Comparison of ENCODE assay signal across 10 cellular contexts in genomic region chr12:6322969-6323339, GRCh38. TPM values are rescaled to one million over a fixed set of nuclear protein-coding genes. Genes with fewer than 3 reads are reported as not detected.
A peak's percentile ranks its signal among the peaks of the same experiment; 100 is the strongest.
DNase-seq lines count a peak whose midpoint lies in the region; ATAC-seq and TF ChIP-seq lines count a peak whose summit lies in the region.
"Had no signal": no experiment of that assay in that cellular context is flagged by ENCODE, and none has a peak within 500 bp of the region (broad histone marks: within the 10 kb centered on the region; RNA-seq: fewer than 3 reads in every experiment).

No MANE protein-coding gene starts in this region.

- CTCF ChIA-PET in activated CD8-positive, alpha-beta T cell treated with anti-CD3 and anti-CD28 coated beads for 36 hours (lab: Charles Lee), result interaction anchor here (0.7 to 1.9 kb wide), 21 partner anchors 8 to 216 kb away, joined by 3 to 45 read pairs (median 3); no protein-coding TSS in a partner anchor

- peaks cover 27 to 93% (median 44%) of the 10 kb centered on the region in 11 experiments for H4K20me1 ChIP-seq in BLaER1 treated with 17β-estradiol and CSF1 and Interleukin-3, amounts not matched to agents 10 nM and 100 nM
- no peaks in the 10 kb centered on the region for H4K20me1 ChIP-seq in GM23338 (replicated peaks; ENCODE audit: insufficient read depth)

- peak overlapping the region; percentile 72 to 100 (median 90) for H3K4me2 ChIP-seq in BLaER1 treated with 17β-estradiol and CSF1 and Interleukin-3, amounts not matched to agents 10 nM and 100 nM
- peak overlapping the region; percentile 68 for H3K4me2 ChIP-seq in GM23338

- no peak overlapping the region for H2AFZ ChIP-seq in GM23338

- no peak for TF ChIP-seq CTCF in GM23338 (conservative IDR thresholded peaks at IDR 0.05; ENCODE audit: low read depth in 2 of 2)
- no peak for TF ChIP-seq CTCF in activated CD8-positive, alpha-beta T cell treated with anti-CD3 and anti-CD28 coated beads for 36 hours (IDR thresholded peaks at IDR 0.05)

- peaks cover 38% of the 10 kb centered on the region for H3K27me3 Mint-ChIP-seq in GM23338 (ENCODE audit: insufficient read depth, low read depth, poor library complexity)
- no peaks in the 10 kb centered on the region for H3K27me3 Mint-ChIP-seq in activated CD8-positive, alpha-beta T cell treated with anti-CD3 and anti-CD28 coated beads for 36 hours

- peak overlapping the region in 10 of 11 experiments; percentile 1 to 74 (median 66); a peak in 15 of 22 replicates for H3K9ac ChIP-seq in BLaER1 treated with 17β-estradiol and CSF1 and Interleukin-3, amounts not matched to agents 10 nM and 100 nM

- no peaks in the 10 kb centered on the region for H3K9me3 ChIP-seq in BLaER1 treated with 17β-estradiol and CSF1 and Interleukin-3, amounts not matched to agents 10 nM and 100 nM (replicated peaks in 1 of 11)
- H3K9me3 ChIP-seq in muscle layer of duodenum (ENCODE audit: control insufficient read depth in 1 of 2, low read length in 2 of 2), result no peaks in the 10 kb centered on the region

- peak overlapping the region; percentile 94 for H3K27ac Mint-ChIP-seq in GM23338
- peak overlapping the region; percentile 89 for H3K27ac Mint-ChIP-seq in activated CD8-positive, alpha-beta T cell treated with anti-CD3 and anti-CD28 coated beads for 36 hours

- intact Hi-C loops in activated CD8-positive, alpha-beta T cell treated with anti-CD3 and anti-CD28 coated beads for 36 hours (cut with micrococcal nuclease), result no loop called here

- H3K27ac ChIP-seq in BLaER1 treated with 17β-estradiol and CSF1 and Interleukin-3, amounts not matched to agents 10 nM and 100 nM, result peak overlapping the region in 10 of 11 experiments; percentile 58 to 81 (median 72); a peak in 19 of 22 replicates
- H3K27ac ChIP-seq in GM23338 (ENCODE audit: low read depth) (peak overlapping the region; percentile 88), muscle layer of duodenum (ENCODE audit: low read length) (peak overlapping the region; percentile 71)

- H3K36me3 Mint-ChIP-seq in GM23338 (ENCODE audit: low read depth), result peaks cover 37% of the 10 kb centered on the region
- H3K36me3 Mint-ChIP-seq in activated CD8-positive, alpha-beta T cell treated with anti-CD3 and anti-CD28 coated beads for 36 hours (ENCODE audit: low read depth), result no peaks in the 10 kb centered on the region
- H3K36me3 Mint-ChIP-seq: IgD-negative memory B cell, naive B cell had no signal

- no peak overlapping the region for H3K4me3 ChIP-seq in BLaER1 treated with 17β-estradiol and CSF1 and Interleukin-3, amounts not matched to agents 10 nM and 100 nM
- peak overlapping the region; percentile 22; the same call in 1 of the 2 replicates for H3K4me3 ChIP-seq in GM23338
- peak overlapping the region in 1 of 2 donors; percentile 17 for H3K4me3 ChIP-seq in muscle layer of duodenum (ENCODE audit: low read depth in 1 of 2, low read length in 2 of 2)

- H3F3A ChIP-seq in GM23338 (replicated peaks; ENCODE audit: low read depth), result peaks cover 33% of the 10 kb centered on the region

- peak overlapping the region; percentile 49 for H3K4me3 Mint-ChIP-seq in GM23338
- H3K4me3 Mint-ChIP-seq in activated CD8-positive, alpha-beta T cell treated with anti-CD3 and anti-CD28 coated beads for 36 hours, result peak overlapping the region; percentile 51

- H3K36me3 ChIP-seq in BLaER1 treated with 17β-estradiol and CSF1 and Interleukin-3, amounts not matched to agents 10 nM and 100 nM, result peaks cover 6 to 41% (median 31%) of the 10 kb centered on the region in 11 experiments
- H3K36me3 ChIP-seq in GM23338 (ENCODE audit: insufficient read depth) (peaks cover 12% of the 10 kb centered on the region; the same call in 1 of the 2 replicates), muscle layer of duodenum (ENCODE audit: control insufficient read depth in 1 of 2, insufficient read depth in 2 of 2, low read length in 2 of 2) (peaks cover under 1 to 2% of the 10 kb centered on the region in 2 donors)

- H3K9me2 ChIP-seq in GM23338 (ENCODE audit: insufficient read depth), result no peaks in the 10 kb centered on the region

- POLR2A ChIA-PET in activated CD8-positive, alpha-beta T cell treated with anti-CD3 and anti-CD28 coated beads for 36 hours (lab: Charles Lee), result interaction anchor here (0.9 to 1.5 kb wide), 6 partner anchors 10 to 147 kb away, joined by 3 to 7 read pairs (median 4); partner anchors contain the start of gene VAMP1

- no peaks in the 10 kb centered on the region; the same call in 2 of the 3 replicates for H3K9me3 Mint-ChIP-seq in GM23338
- no peaks in the 10 kb centered on the region for H3K9me3 Mint-ChIP-seq in activated CD8-positive, alpha-beta T cell treated with anti-CD3 and anti-CD28 coated beads for 36 hours

- no peaks in the 10 kb centered on the region for H3K27me3 ChIP-seq in BLaER1 treated with 17β-estradiol and CSF1 and Interleukin-3, amounts not matched to agents 10 nM and 100 nM
- H3K27me3 ChIP-seq in GM23338 (ENCODE audit: insufficient read depth) (no peaks in the 10 kb centered on the region), muscle layer of duodenum (ENCODE audit: low read depth, low read length) (no peaks in the 10 kb centered on the region)

- peak; percentile 16 for ATAC-seq in GM23338
- no peak for ATAC-seq in activated CD8-positive, alpha-beta T cell treated with anti-CD3 and anti-CD28 coated beads for 36 hours

- no peaks in the 10 kb centered on the region; the same call in 1 of the 2 replicates for H3K79me2 ChIP-seq in GM23338 (replicated peaks; ENCODE audit: insufficient read depth)

- H3K4me1 Mint-ChIP-seq in GM23338, result peaks cover 63% of the 10 kb centered on the region
- peaks cover 54% of the 10 kb centered on the region for H3K4me1 Mint-ChIP-seq in activated CD8-positive, alpha-beta T cell treated with anti-CD3 and anti-CD28 coated beads for 36 hours (ENCODE audit: low read depth)

- DNase-seq in GM23338 (ENCODE audit: low spot score), result no peak
- DNase-seq in activated CD8-positive, alpha-beta T cell treated with anti-CD3 and anti-CD28 coated beads for 36 hours, result no peak
- no peak for DNase-seq in DMS114 treated with DMSO at 0.1 percent for 48 hours (lab: John Stamatoyannopoulos, UW; ENCODE audit: unreplicated experiment)
- DNase-seq in NCI-H2029 (lab: John Stamatoyannopoulos, UW), result no peak
- no peak for DNase-seq in GM03348 (ENCODE audit: low spot score)
- no peak for DNase-seq in 8988T
- DNase-seq: naive B cell had no signal

- H3K4me1 ChIP-seq in BLaER1 treated with 17β-estradiol and CSF1 and Interleukin-3, amounts not matched to agents 10 nM and 100 nM, result peaks cover 69 to 96% (median 80%) of the 10 kb centered on the region in 10 experiments
- peaks cover 39% of the 10 kb centered on the region for H3K4me1 ChIP-seq in GM23338 (ENCODE audit: insufficient read depth)
- peaks cover 12 to 15% of the 10 kb centered on the region in 2 donors for H3K4me1 ChIP-seq in muscle layer of duodenum (ENCODE audit: control insufficient read depth in 1 of 2, insufficient read depth in 2 of 2, low read length in 2 of 2)

TF ChIP-seq in GM23338, 12 proteins besides CTCF, POLR2A, EP300 and RAD21:
- no peak for TF ChIP-seq JUNB (IDR thresholded peaks at IDR 0.05; ENCODE audit: unreplicated experiment)

RNA-seq across cellular contexts. Expression of gene PLEKHG6, which starts 12.5 kb away (rescaled TPM):
- total RNA-seq in GM23338 (2014; rRNA removed; shearing (Covaris generic)), result 21.3 and 174 TPM in 2 replicates
- polyA plus RNA-seq in GM23338 (2016; fragmentation: Nextera tagmentation; extraction: Ambion mirVana), result 15.7 and 18.0 TPM in 2 replicates
- not detected for total RNA-seq in activated CD8-positive, alpha-beta T cell treated with anti-CD3 and anti-CD28 coated beads for 36 hours
- polyA plus RNA-seq: IgD-negative memory B cell had no signal

RNA-seq across cellular contexts. Expression of gene TNFRSF1A, which starts 18.9 kb away (rescaled TPM):
- total RNA-seq in GM23338 (2014; rRNA removed; shearing (Covaris generic)), result 36.7 and 43.4 TPM in 2 replicates
- 24.3 and 28.5 TPM in 2 replicates for polyA plus RNA-seq in GM23338 (2016; fragmentation: Nextera tagmentation; extraction: Ambion mirVana)
- total RNA-seq in activated CD8-positive, alpha-beta T cell treated with anti-CD3 and anti-CD28 coated beads for 36 hours, result 10 to 100 TPM; 40.6 TPM

RNA-seq across cellular contexts. Expression of gene SCNN1A, which starts 52.4 kb away (rescaled TPM):
- 125 and 134 TPM in 2 replicates for total RNA-seq in GM23338 (2014; rRNA removed; shearing (Covaris generic))
- 34.0 and 37.1 TPM in 2 replicates for polyA plus RNA-seq in GM23338 (2016; fragmentation: Nextera tagmentation; extraction: Ambion mirVana)
- 1 to 10 TPM; 2.3 to 3.8 TPM for total RNA-seq in activated CD8-positive, alpha-beta T cell treated with anti-CD3 and anti-CD28 coated beads for 36 hours
- polyA plus RNA-seq: IgD-negative memory B cell had no signal

Comparison
In these comparisons a context has a peak if more than half of its experiments do, and no peak if none do; other contexts are left out.
1. RNA of gene PLEKHG6, which starts 12.5 kb away (total RNA-seq): 21.3 to 174 TPM in GM23338; not detected in activated CD8-positive, alpha-beta T cell treated with anti-CD3 and anti-CD28 coated beads for 36 hours; every median in the first group is over 10 times any median in the second.
2. RNA of gene SCNN1A, which starts 52.4 kb away (total RNA-seq): 125 to 134 TPM in GM23338; 2.3 to 3.8 TPM in activated CD8-positive, alpha-beta T cell treated with anti-CD3 and anti-CD28 coated beads for 36 hours; every median in the first group is over 10 times any median in the second.
3. Peak in every context shown above with its lines, with median percentiles within 50 percentile points of each other: H3K27ac ChIP-seq.